1 cellular context compared by ENCODE assay signal in genomic region chr19:5309438-5310204, GRCh38.
TF ChIP-seq lines count a peak whose summit lies in the region.

No MANE protein-coding gene starts in this region.

TF ChIP-seq in GM23338, 12 proteins besides CTCF, POLR2A, EP300 and RAD21 (continued from another document):
- TF ChIP-seq REST (IDR thresholded peaks at IDR 0.05; ENCODE audit: unreplicated experiment) = no peak
- TF ChIP-seq EZH2 (IDR thresholded peaks at IDR 0.05; ENCODE audit: low read depth, unreplicated experiment) = no peak
- no peak for TF ChIP-seq CREB1 (CRISPR knock-in tag; IDR thresholded peaks at IDR 0.05; ENCODE audit: low read depth)
- TF ChIP-seq, protein P1, sequence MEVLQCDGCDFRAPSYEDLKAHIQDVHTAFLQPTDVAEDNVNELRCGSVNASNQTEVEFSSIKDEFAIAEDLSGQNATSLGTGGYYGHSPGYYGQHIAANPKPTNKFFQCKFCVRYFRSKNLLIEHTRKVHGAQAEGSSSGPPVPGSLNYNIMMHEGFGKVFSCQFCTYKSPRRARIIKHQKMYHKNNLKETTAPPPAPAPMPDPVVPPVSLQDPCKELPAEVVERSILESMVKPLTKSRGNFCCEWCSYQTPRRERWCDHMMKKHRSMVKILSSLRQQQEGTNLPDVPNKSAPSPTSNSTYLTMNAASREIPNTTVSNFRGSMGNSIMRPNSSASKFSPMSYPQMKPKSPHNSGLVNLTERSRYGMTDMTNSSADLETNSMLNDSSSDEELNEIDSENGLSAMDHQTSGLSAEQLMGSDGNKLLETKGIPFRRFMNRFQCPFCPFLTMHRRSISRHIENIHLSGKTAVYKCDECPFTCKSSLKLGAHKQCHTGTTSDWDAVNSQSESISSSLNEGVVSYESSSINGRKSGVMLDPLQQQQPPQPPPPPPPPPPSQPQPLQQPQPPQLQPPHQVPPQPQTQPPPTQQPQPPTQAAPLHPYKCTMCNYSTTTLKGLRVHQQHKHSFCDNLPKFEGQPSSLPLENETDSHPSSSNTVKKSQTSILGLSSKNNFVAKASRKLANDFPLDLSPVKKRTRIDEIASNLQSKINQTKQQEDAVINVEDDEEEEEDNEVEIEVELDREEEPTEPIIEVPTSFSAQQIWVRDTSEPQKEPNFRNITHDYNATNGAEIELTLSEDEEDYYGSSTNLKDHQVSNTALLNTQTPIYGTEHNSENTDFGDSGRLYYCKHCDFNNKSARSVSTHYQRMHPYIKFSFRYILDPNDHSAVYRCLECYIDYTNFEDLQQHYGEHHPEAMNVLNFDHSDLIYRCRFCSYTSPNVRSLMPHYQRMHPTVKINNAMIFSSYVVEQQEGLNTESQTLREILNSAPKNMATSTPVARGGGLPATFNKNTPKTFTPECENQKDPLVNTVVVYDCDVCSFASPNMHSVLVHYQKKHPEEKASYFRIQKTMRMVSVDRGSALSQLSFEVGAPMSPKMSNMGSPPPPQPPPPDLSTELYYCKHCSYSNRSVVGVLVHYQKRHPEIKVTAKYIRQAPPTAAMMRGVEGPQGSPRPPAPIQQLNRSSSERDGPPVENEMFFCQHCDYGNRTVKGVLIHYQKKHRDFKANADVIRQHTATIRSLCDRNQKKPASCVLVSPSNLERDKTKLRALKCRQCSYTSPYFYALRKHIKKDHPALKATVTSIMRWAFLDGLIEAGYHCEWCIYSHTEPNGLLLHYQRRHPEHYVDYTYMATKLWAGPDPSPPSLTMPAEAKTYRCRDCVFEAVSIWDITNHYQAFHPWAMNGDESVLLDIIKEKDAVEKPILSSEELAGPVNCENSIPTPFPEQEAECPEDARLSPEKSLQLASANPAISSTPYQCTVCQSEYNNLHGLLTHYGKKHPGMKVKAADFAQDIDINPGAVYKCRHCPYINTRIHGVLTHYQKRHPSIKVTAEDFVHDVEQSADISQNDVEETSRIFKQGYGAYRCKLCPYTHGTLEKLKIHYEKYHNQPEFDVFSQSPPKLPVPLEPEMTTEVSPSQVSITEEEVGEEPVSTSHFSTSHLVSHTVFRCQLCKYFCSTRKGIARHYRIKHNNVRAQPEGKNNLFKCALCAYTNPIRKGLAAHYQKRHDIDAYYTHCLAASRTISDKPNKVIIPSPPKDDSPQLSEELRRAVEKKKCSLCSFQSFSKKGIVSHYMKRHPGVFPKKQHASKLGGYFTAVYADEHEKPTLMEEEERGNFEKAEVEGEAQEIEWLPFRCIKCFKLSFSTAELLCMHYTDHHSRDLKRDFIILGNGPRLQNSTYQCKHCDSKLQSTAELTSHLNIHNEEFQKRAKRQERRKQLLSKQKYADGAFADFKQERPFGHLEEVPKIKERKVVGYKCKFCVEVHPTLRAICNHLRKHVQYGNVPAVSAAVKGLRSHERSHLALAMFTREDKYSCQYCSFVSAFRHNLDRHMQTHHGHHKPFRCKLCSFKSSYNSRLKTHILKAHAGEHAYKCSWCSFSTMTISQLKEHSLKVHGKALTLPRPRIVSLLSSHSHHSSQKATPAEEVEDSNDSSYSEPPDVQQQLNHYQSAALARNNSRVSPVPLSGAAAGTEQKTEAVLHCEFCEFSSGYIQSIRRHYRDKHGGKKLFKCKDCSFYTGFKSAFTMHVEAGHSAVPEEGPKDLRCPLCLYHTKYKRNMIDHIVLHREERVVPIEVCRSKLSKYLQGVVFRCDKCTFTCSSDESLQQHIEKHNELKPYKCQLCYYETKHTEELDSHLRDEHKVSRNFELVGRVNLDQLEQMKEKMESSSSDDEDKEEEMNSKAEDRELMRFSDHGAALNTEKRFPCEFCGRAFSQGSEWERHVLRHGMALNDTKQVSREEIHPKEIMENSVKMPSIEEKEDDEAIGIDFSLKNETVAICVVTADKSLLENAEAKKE (CRISPR knock-in tag; IDR thresholded peaks at IDR 0.05) = no peak
- TF ChIP-seq JUNB (IDR thresholded peaks at IDR 0.05; ENCODE audit: unreplicated experiment) = no peak
- no peak for TF ChIP-seq STAT1 (IDR thresholded peaks at IDR 0.05; ENCODE audit: unreplicated experiment)
